In the genomic region with DNA sequence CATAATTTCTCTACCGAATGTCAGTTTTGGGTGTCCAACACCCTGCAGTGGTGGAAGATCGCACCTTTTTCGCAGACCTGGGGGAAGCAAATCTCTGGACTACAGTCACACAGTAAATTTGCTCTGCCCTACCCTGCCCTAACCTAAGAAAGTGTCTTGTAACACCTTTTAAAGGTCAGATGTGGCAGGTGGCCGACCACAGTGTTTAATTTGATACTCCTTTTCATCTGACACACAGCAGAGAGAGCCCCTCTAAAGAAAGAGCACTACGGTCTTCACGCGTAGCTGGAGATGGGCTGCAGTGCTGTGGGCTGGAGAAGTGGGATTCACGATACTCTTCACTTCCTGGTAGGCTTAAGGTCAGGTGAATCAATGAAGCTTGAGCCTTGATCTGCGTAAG, we compare ENCODE assay signal across 17 cellular contexts.
DNase-seq lines count a peak whose midpoint lies in the region; ATAC-seq and TF ChIP-seq lines count a peak whose summit lies in the region.
"Had no signal": no experiment of that assay in that cellular context is flagged by ENCODE, and none has a peak within 500 bp of the region (broad histone marks: within the 10 kb centered on the region; RNA-seq: fewer than 3 reads in every experiment).

No MANE protein-coding gene starts in this region.

- H3K27me3 ChIP-seq in left ventricle myocardium inferior (ENCODE audit: low read depth) (no peaks in the 10 kb centered on the region), thoracic aorta (replicated peaks; ENCODE audit: insufficient read depth) (no peaks in the 10 kb centered on the region), spleen (replicated peaks in 1 of 7) (peaks cover 0 to 3% (median 0%) of the 10 kb centered on the region in 7 donors)

- no peak overlapping the region for H3K27ac ChIP-seq in left ventricle myocardium inferior (replicated peaks)
- H3K27ac ChIP-seq in cingulate gyrus (ENCODE audit: low read depth, low read length) = peak overlapping the region; percentile 82
- H3K27ac ChIP-seq in thoracic aorta = peak overlapping the region; percentile 1 to 23
- no peak overlapping the region for H3K27ac ChIP-seq in spleen
- H3K27ac ChIP-seq: 22Rv1 had no signal

- no peak for ATAC-seq in Right ventricle myocardium inferior
- ATAC-seq in thoracic aorta (ENCODE audit: insufficient number of reproducible peaks, low FRiP score, low read depth) = no peak
- ATAC-seq: GM23338 had no signal

- TF ChIP-seq CTCF in left ventricle myocardium inferior (IDR thresholded peaks at IDR 0.05; ENCODE audit: borderline replicate concordance) (no peak), thoracic aorta (IDR thresholded peaks at IDR 0.05) (no peak), spleen (IDR thresholded peaks at IDR 0.05 in 8 of 11, conservative IDR thresholded peaks at IDR 0.05 in 3 of 11) (no peak)

- H3K36me3 ChIP-seq in left ventricle myocardium inferior = no peaks in the 10 kb centered on the region
- H3K36me3 ChIP-seq in thoracic aorta = no peaks in the 10 kb centered on the region
- H3K36me3 ChIP-seq in spleen = peaks cover 0 to 17% (median 0%) of the 10 kb centered on the region in 6 donors

- TF ChIP-seq POLR2A in spleen (IDR thresholded peaks at IDR 0.05) = no peak

- H3K4me1 ChIP-seq in left ventricle myocardium inferior (no peaks in the 10 kb centered on the region), thoracic aorta (ENCODE audit: control insufficient read depth in 1 of 2, low read depth in 2 of 2) (peaks cover 0 to 8% of the 10 kb centered on the region in 2 donors), spleen (no peaks in the 10 kb centered on the region)

- no peaks in the 10 kb centered on the region for H3K9me3 ChIP-seq in left ventricle myocardium inferior (replicated peaks)
- H3K9me3 ChIP-seq in thoracic aorta = no peaks in the 10 kb centered on the region
- H3K9me3 ChIP-seq in spleen = no peaks in the 10 kb centered on the region

- DNase-seq in Right ventricle myocardium inferior (ENCODE audit: missing footprints) (peak; percentile 21), left ventricle myocardium inferior (no peak), left kidney (ENCODE audit: low read depth, low spot score) (peak; percentile 44), thoracic aorta (ENCODE audit: low spot score) (no peak), AG08396 (ENCODE audit: low spot score) (no peak), spleen (no peak), Ammon's horn (ENCODE audit: low spot score) (no peak)
- DNase-seq: AML-193; C1 segment of cervical spinal cord; Calu3; CD4-positive, alpha-beta T cell; DMS79 treated with DMSO at 0.1 percent for 48 hours; EL; H7 had no signal

- H3K4me3 ChIP-seq in left ventricle myocardium inferior (no peak overlapping the region), thoracic aorta (no peak overlapping the region), spleen (no peak overlapping the region)
- H3K4me3 ChIP-seq: GM23338 had no signal

- intact Hi-C loops in Right ventricle myocardium inferior (cut with DNase I) (no loop called here), left ventricle myocardium inferior (cut with micrococcal nuclease) (no loop called here), spleen (cut with DNase I; ENCODE audit: low total_unique reads) (no loop called here)

- WGBS in spleen, 5 donors = 83 to 91% (median 89%) methylated on average over 9 of the region's 9 CpGs

Comparison
In these comparisons a context has a peak if more than half of its experiments do, and no peak if none do; other contexts are left out.
1. DNase-seq: peak in Right ventricle myocardium inferior (single experiment) and left kidney (single experiment); none in left ventricle myocardium inferior (single experiment), thoracic aorta (single experiment), AG08396 (single experiment), spleen (single experiment) and Ammon's horn (single experiment).
2. H3K27ac ChIP-seq: peak in cingulate gyrus (single experiment) and thoracic aorta (2 of 2); none in left ventricle myocardium inferior (single experiment) and spleen (0 of 8).